Comparison of ENCODE assay signal across 28 cellular contexts in genomic region chr6:78797270-78797669, GRCh38.
"Had no signal": no experiment of that assay in that cellular context is flagged by ENCODE, and none has a peak within 500 bp of the region (broad histone marks: within the 10 kb centered on the region; RNA-seq: fewer than 3 reads in every experiment).

No MANE protein-coding gene starts in this region.

- DNase-seq: colonic mucosa; cortex of kidney; dermis blood vessel endothelial cell; dorsolateral prefrontal cortex; effector CD4-positive, alpha-beta T cell; effector CD8-positive, alpha-beta T cell; effector memory CD4-positive, alpha-beta T cell; effector memory CD8-positive, alpha-beta T cell; endodermal cell; erythroblast; esophagus squamous epithelium; foreskin fibroblast; foreskin keratinocyte; foreskin melanocyte; gastrocnemius medialis; glutamatergic neuron; head of caudate nucleus; heart left ventricle; heart right ventricle had no signal

- H3K36me3 ChIP-seq: colonic mucosa, esophagus muscularis mucosa, esophagus squamous epithelium, gastrocnemius medialis, gastroesophageal sphincter, heart left ventricle, heart right ventricle had no signal

- H3K27ac ChIP-seq: colonic mucosa, coronary artery, dorsolateral prefrontal cortex, epithelial cell of prostate, esophagus muscularis mucosa, esophagus squamous epithelium, foreskin keratinocyte, gastrocnemius medialis, gastroesophageal sphincter, heart left ventricle, heart right ventricle had no signal

- H3K4me3 ChIP-seq: colonic mucosa, coronary artery, dorsolateral prefrontal cortex, esophagus muscularis mucosa, esophagus squamous epithelium, gastrocnemius medialis, gastroesophageal sphincter, heart left ventricle, heart right ventricle had no signal

- H3K9me3 ChIP-seq: colonic mucosa, gastrocnemius medialis had no signal

- H3K27me3 ChIP-seq: colonic mucosa, dorsolateral prefrontal cortex, esophagus muscularis mucosa, esophagus squamous epithelium, gastrocnemius medialis, gastroesophageal sphincter, heart left ventricle, heart right ventricle had no signal

- H3K4me1 ChIP-seq: colonic mucosa, esophagus muscularis mucosa, esophagus squamous epithelium, foreskin keratinocyte, gastrocnemius medialis, gastroesophageal sphincter, heart left ventricle, heart right ventricle had no signal

- ATAC-seq: effector memory CD8-positive, alpha-beta T cell; esophagus mucosa; foreskin keratinocyte; gastrocnemius medialis; gastroesophageal sphincter; heart left ventricle; heart right ventricle had no signal

- FAIRE-seq: colon, endometrium, endothelial cell of umbilical vein, frontal cortex had no signal
